In genomic region chr2:190511104-190511503, GRCh38 we compare ENCODE assay signal across 8 cellular contexts. TPM values are rescaled to one million over a fixed set of nuclear protein-coding genes. Genes with fewer than 3 reads are reported as not detected.
DNase-seq lines count a peak whose midpoint lies in the region; ATAC-seq and TF ChIP-seq lines count a peak whose summit lies in the region.

No MANE protein-coding gene starts in this region.

- H3K27ac ChIP-seq in ovary = no peak overlapping the region

- intact Hi-C loops in ovary (cut with DNase I) = no loop called here

- H3K4me1 ChIP-seq in ovary (ENCODE audit: insufficient read depth) = no peaks in the 10 kb centered on the region

- H3K36me3 ChIP-seq in ovary = no peaks in the 10 kb centered on the region

- no peak for TF ChIP-seq EP300 in ovary (IDR thresholded peaks at IDR 0.05)

- no peak for TF ChIP-seq POLR2A in ovary (IDR thresholded peaks at IDR 0.05)

- POLR2A ChIA-PET in GM10248 (lab: Yijun Ruan, JAX) = no interaction called here

- CTCF ChIA-PET in GM10248 (lab: Yijun Ruan, JAX) = interaction anchor here (0.6 to 4.2 kb wide), 4 partner anchors 17 to 128 kb away, joined by 3 to 22 read pairs (median 4); no protein-coding TSS in a partner anchor

- no peak overlapping the region for H3K4me3 ChIP-seq in ovary

- WGBS in ovary, 3 donors = 39 to 57% (median 53%) methylated on average over 2 of the region's 2 CpGs

- ATAC-seq in GM19324 (IDR thresholded peaks at IDR 0.05; ENCODE audit: low FRiP score, unreplicated experiment) = no peak

- H3K9me3 ChIP-seq in ovary = no peaks in the 10 kb centered on the region

- H3K27me3 ChIP-seq in ovary = no peaks in the 10 kb centered on the region

- DNase-seq in GM10248 (ENCODE audit: extremely low spot score) (no peak), NCI-H2227 (lab: John Stamatoyannopoulos, UW; ENCODE audit: unreplicated experiment) (peak; percentile 75), dedifferentiated amniotic fluid mesenchymal stem cell (ENCODE audit: extremely low spot score) (peak; percentile 26), ovary (no peak), C1 segment of cervical spinal cord (lab: John Stamatoyannopoulos, UW) (no peak), mucosa of gallbladder (ENCODE audit: low spot score) (no peak)
- DNase-seq in activated CD8-positive, alpha-beta memory T cell treated with anti-CD3 and anti-CD28 coated beads for 24 hours = no peak

- TF ChIP-seq CTCF in GM10248 (IDR thresholded peaks at IDR 0.05; ENCODE audit: control extremely low read depth, extremely low read depth, low read depth, missing control alignments) (peak; percentile 31), ovary (IDR thresholded peaks at IDR 0.05) (peak; percentile 23 to 40 (median 38))

RNA-seq across cellular contexts. Expression of gene NEMP2, which starts 23.4 kb away (rescaled TPM):
- total RNA-seq in ovary (1 to 10 TPM; 2.8 to 6.4 (median 4.5) TPM), mucosa of gallbladder (3.8 TPM)
- 1 to 10 TPM; 1.4 to 5.8 TPM for polyA plus RNA-seq in ovary

Comparison
In these comparisons a context has a peak if more than half of its experiments do, and no peak if none do; other contexts are left out.
1. DNase-seq: peak in NCI-H2227 (single experiment) and dedifferentiated amniotic fluid mesenchymal stem cell (single experiment); none in GM10248 (single experiment), ovary (0 of 5), C1 segment of cervical spinal cord (0 of 14), mucosa of gallbladder (single experiment) and activated CD8-positive, alpha-beta memory T cell treated with anti-CD3 and anti-CD28 coated beads for 24 hours (single experiment).